Comparison of ENCODE assay signal across 3 cellular contexts in the genomic region with DNA sequence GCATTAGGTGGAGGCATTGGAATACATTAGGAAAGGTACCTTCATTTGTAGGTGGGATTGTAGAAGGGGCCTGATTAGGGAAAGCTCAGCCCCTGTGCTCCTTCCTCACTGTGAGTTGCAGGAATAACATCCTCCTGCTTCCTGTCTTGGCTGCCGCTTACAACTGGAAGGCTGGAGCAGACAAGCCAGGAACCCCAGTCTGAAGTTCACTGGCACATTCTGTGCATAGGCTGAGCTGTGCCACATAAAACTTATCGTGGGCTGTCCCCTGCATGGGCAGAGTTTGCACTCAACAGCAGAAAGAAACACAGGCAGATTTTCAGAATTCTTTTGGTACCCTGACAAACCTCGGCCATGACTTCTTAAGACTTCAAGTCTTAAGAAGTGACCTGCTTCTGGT.
"Had no signal": no experiment of that assay in that cellular context is flagged by ENCODE, and none has a peak within 500 bp of the region (broad histone marks: within the 10 kb centered on the region; RNA-seq: fewer than 3 reads in every experiment).

No MANE protein-coding gene starts in this region.

- H3K4me3 ChIP-seq: GM12878 had no signal

- DNase-seq: GDM1, GF-D8 had no signal

- ATAC-seq: GM12878 had no signal
